8 cellular contexts compared by ENCODE assay signal in genomic region chr6:33288942-33289783, GRCh38. TPM values are rescaled to one million over a fixed set of nuclear protein-coding genes. Genes with fewer than 3 reads are reported as not detected.
DNase-seq lines count a peak whose midpoint lies in the region; ATAC-seq and TF ChIP-seq lines count a peak whose summit lies in the region.

TSS of gene PFDN6 (plus strand) at chr6:33289601. CDS start at chr6:33289857, 256 bp downstream.
TSS of gene WDR46 (minus strand) at chr6:33289239. CDS start at chr6:33289170, 69 bp downstream.

- peaks cover 25% of the 10 kb centered on the region for H3K36me3 ChIP-seq in BJ (ENCODE audit: control insufficient read depth, insufficient read depth, low read length)

- ATAC-seq in HG03432 (IDR thresholded peaks at IDR 0.05; ENCODE audit: unreplicated experiment), result peak; percentile 84

- DNase-seq in BJ (ENCODE audit: low read depth), result peak; percentile 80
- DNase-seq in GM19238 (ENCODE audit: insufficient read length, low spot score), result peak; percentile 93
- peak; percentile 73 for DNase-seq in NCI-H460 (ENCODE audit: extremely low read depth, low read depth)
- peak; percentile 68 for DNase-seq in activated CD4-positive, alpha-beta T cell treated with anti-CD3 and anti-CD28 coated beads for 1 hour
- peak; percentile 90 for DNase-seq in kidney tubule cell (ENCODE audit: low spot score)
- peak; percentile 84 for DNase-seq in stimulated activated CD4-positive, alpha-beta T cell treated with anti-CD3 and anti-CD28 coated beads, Interleukin-1b, Interleukin-23, amount 100 ng/mL, for 48 hours

- peak within 1 kb of the TSS; percentile 64 for H3K4me3 ChIP-seq in BJ (ENCODE audit: low read depth, low read length)

- no peak for TF ChIP-seq CTCF in BJ (IDR thresholded peaks at IDR 0.05; ENCODE audit: insufficient read depth, low read depth, low read length)

- H3K27me3 ChIP-seq in BJ (ENCODE audit: control insufficient read depth, insufficient read depth, low read length), result no peaks in the 10 kb centered on the region

- CTCF ChIA-PET in BJ (lab: Yijun Ruan, JAX), result interaction anchor here (0.8 to 4.0 kb wide), 4 partner anchors 10 to 126 kb away, joined by 3 to 21 read pairs (median 12); partner anchors contain the start of genes B3GALT4 and RGL2

- POLR2A ChIA-PET in BJ (lab: Charles Lee), result interaction anchor here (0.8 to 1.0 kb wide), 3 partner anchors 14 to 40 kb away, joined by 4 to 9 read pairs (median 5); partner anchors contain the start of genes RPS18 and VPS52

- H3K27ac ChIP-seq in cingulate gyrus (ENCODE audit: low read depth, low read length), result peak within 1 kb of the TSS; percentile 88

RNA-seq across cellular contexts. Expression of gene PFDN6, which starts in this region (rescaled TPM):
- 49.0 and 55.5 TPM in 2 replicates for polyA plus RNA-seq in BJ (2011; rRNA removed)
- polyA minus RNA-seq in BJ (2011; rRNA and poly(A)+ RNA removed), result 7.4 and 10.3 TPM in 2 replicates
- total RNA-seq in NCI-H460 (2014; rRNA removed; shearing (Covaris generic)), result 61.7 and 69.2 TPM in 2 replicates
- 77.0 and 86.5 TPM in 2 replicates for polyA plus RNA-seq in NCI-H460 (2014; cell fraction: nucleus; rRNA removed)

RNA-seq across cellular contexts. Expression of gene WDR46, which starts in this region (rescaled TPM):
- 45.6 and 78.9 TPM in 2 replicates for polyA plus RNA-seq in BJ (2011; rRNA removed)
- polyA minus RNA-seq in BJ (2011; rRNA and poly(A)+ RNA removed), result 50.6 and 91.6 TPM in 2 replicates
- 28.8 and 29.4 TPM in 2 replicates for total RNA-seq in NCI-H460 (2014; rRNA removed; shearing (Covaris generic))
- 82.6 and 112 TPM in 2 replicates for polyA plus RNA-seq in NCI-H460 (2014; cell fraction: nucleus; rRNA removed)

Comparison
In these comparisons a context has a peak if more than half of its experiments do, and no peak if none do; other contexts are left out.
1. Peak in every context shown above with its lines: DNase-seq, ATAC-seq, H3K4me3 ChIP-seq and H3K27ac ChIP-seq.